ENCODE assay signal across 7 cellular contexts in genomic region chr3:45596290-45596791, GRCh38. TPM values are rescaled to one million over a fixed set of nuclear protein-coding genes. Genes with fewer than 3 reads are reported as not detected.
DNase-seq lines count a peak whose midpoint lies in the region; ATAC-seq, FAIRE-seq and TF ChIP-seq lines count a peak whose summit lies in the region.

No MANE protein-coding gene starts in this region.

- H3K4me3 ChIP-seq in HAP-1 = peak overlapping the region; percentile 63
- peak overlapping the region; percentile 17 to 53 (median 23) for H3K4me3 ChIP-seq in endothelial cell of umbilical vein (replicated peaks in 1 of 3; ENCODE audit: insufficient read depth in 1 of 3, low read depth in 1 of 3, low read length in 3 of 3)
- H3K4me3 ChIP-seq in skeletal muscle cell (ENCODE audit: low read depth, low read length) = peak overlapping the region; percentile 65

- peak overlapping the region; percentile 8 for H3K9ac ChIP-seq in endothelial cell of umbilical vein (replicated peaks; ENCODE audit: extremely low read depth, insufficient read depth, low read length)

- H3K27ac ChIP-seq in endothelial cell of umbilical vein (ENCODE audit: insufficient read depth, low read depth, low read length) (no peak overlapping the region), foreskin keratinocyte (no peak overlapping the region)

- DNase-seq in HAP-1 (ENCODE audit: low spot score in 2 of 2) = peak in 1 of 2 experiments; percentile 18
- DNase-seq in NOMO-1 (lab: John Stamatoyannopoulos, UW; ENCODE audit: unreplicated experiment in 2 of 2) = peak; percentile 52 to 67
- no peak for DNase-seq in endothelial cell of umbilical vein (ENCODE audit: low read depth, low spot score)
- no peak for DNase-seq in skeletal muscle cell (ENCODE audit: low read depth)
- no peak for DNase-seq in left lobe of liver (ENCODE audit: low spot score)
- no peak for DNase-seq in foreskin keratinocyte

- peak overlapping the region; percentile 84 for H3K4me2 ChIP-seq in endothelial cell of umbilical vein (ENCODE audit: insufficient read depth, low read length)

- POLR2A ChIA-PET in endothelial cell of umbilical vein (lab: Charles Lee) = no interaction called here

- CTCF ChIA-PET in endothelial cell of umbilical vein (lab: Charles Lee) = interaction anchor here (0.8 to 6.2 kb wide), 8 partner anchors 11 to 85 kb away, joined by 3 to 62 read pairs (median 6); no protein-coding TSS in a partner anchor

- no TSS peak for BruUV-seq in endothelial cell of umbilical vein (replicated peaks; lab: Mats Ljungman, UMichigan)

- in situ Hi-C loops in HAP-1 (cut with MboI; ENCODE audit: low sequenced_read_pairs) = no loop called here

- ATAC-seq in GM18508 (IDR thresholded peaks at IDR 0.05; ENCODE audit: insufficient read depth, unreplicated experiment) (peak; percentile 37), left lobe of liver (no peak), foreskin keratinocyte (no peak)

- peaks cover 69% of the 10 kb centered on the region for H3K79me2 ChIP-seq in endothelial cell of umbilical vein (ENCODE audit: control insufficient read depth, insufficient read depth, low read length)

- H4K20me1 ChIP-seq in endothelial cell of umbilical vein (replicated peaks; ENCODE audit: control insufficient read depth, extremely low read depth, insufficient read depth, low read length) = no peaks in the 10 kb centered on the region

- no peaks in the 10 kb centered on the region for H3K9me1 ChIP-seq in endothelial cell of umbilical vein (replicated peaks; ENCODE audit: control insufficient read depth, extremely low read depth, insufficient read depth, low read length)

- intact Hi-C loops in endothelial cell of umbilical vein (cut with micrococcal nuclease) = no loop called here

- H2AFZ ChIP-seq in endothelial cell of umbilical vein (ENCODE audit: low read depth, low read length) = no peak overlapping the region

- peak; percentile 76 for FAIRE-seq in endothelial cell of umbilical vein (lab: Jason Lieb, UNC)

- dilution Hi-C loops in endothelial cell of umbilical vein (cut with MboI; ENCODE audit: extremely low pct_ligation_motif_present, low sequenced_read_pairs) = no loop called here

- H3K9me3 ChIP-seq in HAP-1 (no peaks in the 10 kb centered on the region), endothelial cell of umbilical vein (replicated peaks; ENCODE audit: control insufficient read depth, insufficient read depth, low read length) (no peaks in the 10 kb centered on the region)

- TF ChIP-seq POLR2A in endothelial cell of umbilical vein (IDR thresholded peaks at IDR 0.05; ENCODE audit: low read depth, low read length) = no peak

- peaks cover 30% of the 10 kb centered on the region for H3K4me1 ChIP-seq in HAP-1
- peaks cover 38% of the 10 kb centered on the region for H3K4me1 ChIP-seq in endothelial cell of umbilical vein (ENCODE audit: control insufficient read depth, extremely low read depth, insufficient read depth, low read length)
- H3K4me1 ChIP-seq in foreskin keratinocyte = peaks cover 6% of the 10 kb centered on the region

- H3K36me3 ChIP-seq in HAP-1 (replicated peaks) (peaks cover 4% of the 10 kb centered on the region), endothelial cell of umbilical vein (ENCODE audit: control insufficient read depth in 2 of 2, extremely low read depth in 1 of 2, insufficient read depth in 2 of 2, low read length in 2 of 2) (no peaks in the 10 kb centered on the region)

- TF ChIP-seq CTCF in endothelial cell of umbilical vein (IDR thresholded peaks at IDR 0.05; ENCODE audit: extremely low read depth in 1 of 2, insufficient read depth in 1 of 2, low read depth in 1 of 2, low read length in 2 of 2) (no peak), foreskin keratinocyte (conservative IDR thresholded peaks at IDR 0.05) (no peak)

- no peaks in the 10 kb centered on the region for H3K27me3 ChIP-seq in HAP-1 (ENCODE audit: low read depth)
- H3K27me3 ChIP-seq in endothelial cell of umbilical vein (ENCODE audit: control insufficient read depth in 2 of 2, insufficient read depth in 2 of 2, low read length in 2 of 2) = no peaks in the 10 kb centered on the region
- H3K27me3 ChIP-seq in foreskin keratinocyte = no peaks in the 10 kb centered on the region

TF ChIP-seq in endothelial cell of umbilical vein, 7 proteins besides CTCF, POLR2A, EP300 and RAD21:
- TF ChIP-seq MAX (IDR thresholded peaks at IDR 0.05; ENCODE audit: insufficient read depth, insufficient read length) (no peak), EZH2 (IDR thresholded peaks at IDR 0.05; ENCODE audit: borderline replicate concordance, low read depth, low read length, severe bottlenecking) (no peak), MYC (IDR thresholded peaks at IDR 0.05; ENCODE audit: low read depth, low read length) (no peak), GATA2 (IDR thresholded peaks at IDR 0.05; ENCODE audit: insufficient read depth, insufficient read length, low read depth, low read length) (no peak), FOS (IDR thresholded peaks at IDR 0.05; ENCODE audit: borderline replicate concordance, insufficient read depth, low read length) (no peak), JUN (IDR thresholded peaks at IDR 0.05; ENCODE audit: borderline replicate concordance, insufficient read depth, insufficient read length, low read depth) (no peak), POLR2AphosphoS5 (IDR thresholded peaks at IDR 0.05; ENCODE audit: insufficient read depth, low read depth, low read length) (no peak)

RNA-seq across cellular contexts. Expression of gene LIMD1, which starts 1.8 kb away (rescaled TPM):
- total RNA-seq in endothelial cell of umbilical vein (33.3 and 39.5 TPM in 2 replicates), left lobe of liver (30.7 TPM), foreskin keratinocyte (17.4 and 17.5 TPM in 2 replicates)
- polyA plus RNA-seq in endothelial cell of umbilical vein (11.9 and 12.6 TPM in 2 replicates), foreskin keratinocyte (2.6 and 3.0 TPM in 2 replicates)
- 8.9 and 9.8 TPM in 2 replicates for polyA plus RNA-seq in endothelial cell of umbilical vein (2011; cell fraction: cytosol; rRNA removed)
- 35.5 and 37.7 TPM in 2 replicates for polyA plus RNA-seq in endothelial cell of umbilical vein (2011; cell fraction: nucleus; rRNA removed)
- 15.2 and 19.2 TPM in 2 replicates for polyA plus RNA-seq in endothelial cell of umbilical vein (2012)
- 46.6 and 57.5 TPM in 2 replicates for polyA minus RNA-seq in endothelial cell of umbilical vein
- 14.3 TPM for polyA minus RNA-seq in endothelial cell of umbilical vein (2011; cell fraction: cytosol; rRNA and poly(A)+ RNA removed)
- polyA minus RNA-seq in endothelial cell of umbilical vein (2011; cell fraction: nucleus; rRNA and poly(A)+ RNA removed) = 35.4 and 38.2 TPM in 2 replicates

Comparison
In these comparisons a context has a peak if more than half of its experiments do, and no peak if none do; other contexts are left out.
1. DNase-seq: peak in NOMO-1 (2 of 2); none in endothelial cell of umbilical vein (single experiment), skeletal muscle cell (single experiment), left lobe of liver (single experiment) and foreskin keratinocyte (0 of 2).
2. Peak in every context shown above with its lines, with median percentiles within 50 percentile points of each other: H3K4me3 ChIP-seq.